Comparison of ENCODE assay signal across 33 cellular contexts in the genomic region with DNA sequence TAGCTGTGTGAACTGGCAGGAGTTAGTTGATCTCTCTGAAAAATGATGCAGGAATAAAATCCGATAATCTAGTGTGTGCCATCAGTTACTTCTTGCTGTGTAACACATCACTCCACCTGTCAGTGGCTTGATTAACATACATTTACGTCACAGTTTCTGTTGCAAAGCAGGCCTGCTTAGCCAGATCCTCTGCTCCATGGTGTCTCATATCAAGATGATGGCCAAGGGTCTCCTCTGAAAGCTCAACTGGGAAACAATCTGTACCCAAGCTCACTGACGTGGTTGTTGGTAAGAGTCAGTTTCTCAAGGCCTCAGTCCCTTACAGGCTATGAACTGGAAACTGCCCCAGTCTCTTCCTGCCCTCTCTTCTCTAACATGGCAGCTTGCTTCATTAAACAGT. TPM values are rescaled to one million over a fixed set of nuclear protein-coding genes. Genes with fewer than 3 reads are reported as not detected.
"Had no signal": no experiment of that assay in that cellular context is flagged by ENCODE, and none has a peak within 500 bp of the region (broad histone marks: within the 10 kb centered on the region; RNA-seq: fewer than 3 reads in every experiment).

No MANE protein-coding gene starts in this region.

- ATAC-seq: stimulated activated effector memory CD8-positive, alpha-beta T cell treated with anti-CD3 and anti-CD28 coated beads, Interleukin-12 subunit alpha, Interleukin-12 subunit beta, amount 100 ng/mL, for 72 hours; stimulated activated memory B cell treated with anti-CD40 and anti-IgM and Interleukin-4, amounts not matched to agents 10 μg/mL and 1 μg/mL and 100 μg/mL, for 72 hours; stimulated activated naive B cell treated with anti-CD40 and anti-IgM and Interleukin-4, amounts not matched to agents 10 μg/mL and 1 μg/mL and 100 μg/mL, for 72 hours; stimulated activated naive CD8-positive, alpha-beta T cell treated with anti-CD3 and anti-CD28 coated beads, Interleukin-15, amount 100 ng/mL, for 72 hours; stimulated activated naive CD8-positive, alpha-beta T cell treated with anti-CD3 and anti-CD28 coated beads, Interleukin-15, Interleukin-2, amounts not matched to agents 100 U/mL and 50 U/mL, for 24 hours; upper lobe of right lung had no signal

- H3K27ac Mint-ChIP-seq: stimulated activated effector memory CD8-positive, alpha-beta T cell treated with anti-CD3 and anti-CD28 coated beads, Interleukin-12 subunit alpha, Interleukin-12 subunit beta, amount 100 ng/mL, for 72 hours; stimulated activated memory B cell treated with anti-CD40 and anti-IgM and Interleukin-4, amounts not matched to agents 10 μg/mL and 1 μg/mL and 100 μg/mL, for 72 hours; stimulated activated naive B cell treated with anti-CD40 and anti-IgM and Interleukin-4, amounts not matched to agents 10 μg/mL and 1 μg/mL and 100 μg/mL, for 72 hours; stimulated activated naive CD8-positive, alpha-beta T cell treated with anti-CD3 and anti-CD28 coated beads, Interleukin-15, amount 100 ng/mL, for 72 hours; stimulated activated naive CD8-positive, alpha-beta T cell treated with anti-CD3 and anti-CD28 coated beads, Interleukin-15, Interleukin-2, amounts not matched to agents 100 ng/mL and 50 ng/mL, for 24 hours; type B pancreatic cell had no signal

- H3K27me3 ChIP-seq: stomach, suprapubic skin, testis, thyroid gland, tibial nerve, transverse colon, upper lobe of left lung, upper lobe of right lung, uterus, vagina had no signal

- H3K27ac ChIP-seq: suprapubic skin, testis, thoracic aorta, thyroid gland, tibial artery, tibial nerve, transverse colon, upper lobe of left lung, upper lobe of right lung, uterus, vagina had no signal

- H3K36me3 ChIP-seq: stomach, suprapubic skin, thoracic aorta, thyroid gland, tibial artery, tibial nerve, transverse colon, upper lobe of left lung, upper lobe of right lung, uterus, vagina had no signal

- FAIRE-seq: urothelium cell line had no signal

- H3K36me3 Mint-ChIP-seq: stimulated activated effector memory CD8-positive, alpha-beta T cell treated with anti-CD3 and anti-CD28 coated beads, Interleukin-12 subunit alpha, Interleukin-12 subunit beta, amount 100 ng/mL, for 72 hours; stimulated activated memory B cell treated with anti-CD40 and anti-IgM and Interleukin-4, amounts not matched to agents 10 μg/mL and 1 μg/mL and 100 μg/mL, for 72 hours; stimulated activated naive B cell treated with anti-CD40 and anti-IgM and Interleukin-4, amounts not matched to agents 10 μg/mL and 1 μg/mL and 100 μg/mL, for 72 hours; type B pancreatic cell had no signal

- H3K4me3 Mint-ChIP-seq: stimulated activated effector memory CD8-positive, alpha-beta T cell treated with anti-CD3 and anti-CD28 coated beads, Interleukin-12 subunit alpha, Interleukin-12 subunit beta, amount 100 ng/mL, for 72 hours; stimulated activated memory B cell treated with anti-CD40 and anti-IgM and Interleukin-4, amounts not matched to agents 10 μg/mL and 1 μg/mL and 100 μg/mL, for 72 hours; stimulated activated naive B cell treated with anti-CD40 and anti-IgM and Interleukin-4, amounts not matched to agents 10 μg/mL and 1 μg/mL and 100 μg/mL, for 72 hours; stimulated activated naive CD8-positive, alpha-beta T cell treated with anti-CD3 and anti-CD28 coated beads, Interleukin-15, amount 100 ng/mL, for 72 hours; stimulated activated naive CD8-positive, alpha-beta T cell treated with anti-CD3 and anti-CD28 coated beads, Interleukin-15, Interleukin-2, amounts not matched to agents 100 ng/mL and 50 ng/mL, for 24 hours; type B pancreatic cell had no signal

- H3K27me3 Mint-ChIP-seq: stimulated activated memory B cell treated with anti-CD40 and anti-IgM and Interleukin-4, amounts not matched to agents 10 μg/mL and 1 μg/mL and 100 μg/mL, for 72 hours; stimulated activated naive CD8-positive, alpha-beta T cell treated with anti-CD3 and anti-CD28 coated beads, Interleukin-15, amount 100 ng/mL, for 72 hours had no signal

- H3K9me3 Mint-ChIP-seq: stimulated activated memory B cell treated with anti-CD40 and anti-IgM and Interleukin-4, amounts not matched to agents 10 μg/mL and 1 μg/mL and 100 μg/mL, for 72 hours; type B pancreatic cell had no signal

- H3K4me1 Mint-ChIP-seq: stimulated activated effector memory CD8-positive, alpha-beta T cell treated with anti-CD3 and anti-CD28 coated beads, Interleukin-12 subunit alpha, Interleukin-12 subunit beta, amount 100 ng/mL, for 72 hours; stimulated activated memory B cell treated with anti-CD40 and anti-IgM and Interleukin-4, amounts not matched to agents 10 μg/mL and 1 μg/mL and 100 μg/mL, for 72 hours; stimulated activated naive B cell treated with anti-CD40 and anti-IgM and Interleukin-4, amounts not matched to agents 10 μg/mL and 1 μg/mL and 100 μg/mL, for 72 hours; stimulated activated naive CD8-positive, alpha-beta T cell treated with anti-CD3 and anti-CD28 coated beads, Interleukin-15, amount 100 ng/mL, for 72 hours had no signal

- H3K4me3 ChIP-seq: stomach, suprapubic skin, testis, thoracic aorta, thyroid gland, tibial artery, tibial nerve, transverse colon, upper lobe of left lung, upper lobe of right lung, uterus, vagina had no signal

- H3K9me3 ChIP-seq: stomach, suprapubic skin, testis, thoracic aorta, thyroid gland, tibial artery, tibial nerve, transverse colon, upper lobe of left lung, upper lobe of right lung, uterus, vagina had no signal

- H3K4me1 ChIP-seq: suprapubic skin, testis, thyroid gland, tibial artery, tibial nerve, transverse colon, upper lobe of left lung, upper lobe of right lung, uterus, vagina had no signal

- DNase-seq: stimulated activated CD4-positive, alpha-beta T cell treated with anti-CD3 and anti-CD28 coated beads, Interleukin-2, amount 100 ng/mL, for 48 hours; stimulated activated CD4-positive, alpha-beta T cell treated with anti-CD3 and anti-CD28 coated beads, Interleukin-4, amount 100 ng/mL, for 1 hour; stimulated activated CD4-positive, alpha-beta T cell treated with anti-CD3 and anti-CD28 coated beads, Interleukin-4, amount 100 ng/mL, for 24 hours; stimulated activated CD4-positive, alpha-beta T cell treated with anti-CD3 and anti-CD28 coated beads, Interleukin-4, amount 100 ng/mL, for 4 hours; stimulated activated CD8-positive, alpha-beta memory T cell treated with anti-CD3 and anti-CD28 coated beads, Interleukin-4, amount 100 ng/mL, for 48 hours; stimulated activated naive B cell treated with anti-CD40 and anti-IgM and Interleukin-4, amounts not matched to agents 10 μg/mL and 1 μg/mL and 100 μg/mL, for 72 hours; stimulated activated naive CD4-positive, alpha-beta T cell; stimulated activated naive CD4-positive, alpha-beta T cell treated with Interleukin-2 at 50 U/mL for 16 hours; stimulated activated naive CD8-positive, alpha-beta T cell treated with anti-CD3 and anti-CD28 coated beads, Interleukin-15, amount 100 ng/mL, for 72 hours; stimulated activated naive CD8-positive, alpha-beta T cell treated with anti-CD3 and anti-CD28 coated beads, Interleukin-15, Interleukin-2, amounts not matched to agents 100 U/mL and 50 U/mL, for 24 hours; stomach; substantia nigra; testis; thyroid gland; tibial artery; transverse colon; trophoblast cell; upper lobe of left lung; upper lobe of right lung; uterus had no signal

RNA-seq across cellular contexts. Expression of a gene that starts 51.8 kb away (rescaled TPM):
- total RNA-seq: subcutaneous adipose tissue, suprapubic skin, temporal lobe, ureter, urinary bladder, vagina had no signal
- polyA plus RNA-seq: urinary bladder had no signal
